22 cellular contexts compared by ENCODE assay signal in the genomic region with DNA sequence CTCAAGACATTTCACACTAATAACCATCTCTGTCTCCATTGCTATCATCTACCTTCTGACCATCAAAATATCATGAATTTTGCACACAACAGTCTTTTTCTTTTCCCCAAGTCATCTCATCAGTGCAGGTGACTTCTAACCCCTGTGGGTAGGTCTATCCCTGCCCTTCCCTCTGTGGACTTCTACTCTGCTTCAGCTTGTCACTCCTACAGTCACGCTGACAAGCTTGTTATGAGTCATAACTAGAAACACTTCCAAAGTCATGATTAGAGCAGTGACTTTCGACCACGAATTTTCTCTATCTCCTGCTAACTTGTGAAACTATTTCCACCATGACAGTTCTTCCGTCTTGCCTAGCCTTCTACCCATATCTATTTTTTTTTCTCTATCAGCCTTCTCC.
"Had no signal": no experiment of that assay in that cellular context is flagged by ENCODE, and none has a peak within 500 bp of the region (broad histone marks: within the 10 kb centered on the region; RNA-seq: fewer than 3 reads in every experiment).

No MANE protein-coding gene starts in this region.

- H3K4me3 Mint-ChIP-seq: activated CD8-positive, alpha-beta T cell treated with anti-CD3 and anti-CD28 coated beads, Interleukin-2, amount 10 ng/mL, durations not matched to agents 7 days and 5 days; activated naive CD4-positive, alpha-beta T cell treated with anti-CD3 and anti-CD28 coated beads, Interleukin-2, amount 50 U/mL, for 24 hours; activated T-helper 1 cell treated with anti-CD3 and anti-CD28 coated beads, Interleukin-12 subunit alpha, Interleukin-12 subunit beta, Interleukin-2, Interleukin-4 antibody, amounts not matched to agents 30 ng/mL and 10 ng/mL and 1 ng/mL, durations not matched to agents 14 hours and 24 hours and 36 hours; natural killer cell; stimulated activated naive CD8-positive, alpha-beta T cell treated with anti-CD3 and anti-CD28 coated beads, Interleukin-15, Interleukin-2, amounts not matched to agents 100 ng/mL and 50 ng/mL, for 24 hours; T-helper 2 cell treated with Interferon-gamma antibody and Interleukin-4, amounts not matched to agents 5 μg/mL and 100 μg/mL, for 36 hours had no signal

- H3K36me3 Mint-ChIP-seq: activated naive CD4-positive, alpha-beta T cell treated with anti-CD3 and anti-CD28 coated beads, Interleukin-2, amount 50 U/mL, for 24 hours; natural killer cell had no signal

- H3K27ac Mint-ChIP-seq: activated CD8-positive, alpha-beta T cell treated with anti-CD3 and anti-CD28 coated beads, Interleukin-2, amount 10 ng/mL, durations not matched to agents 7 days and 5 days; activated naive CD4-positive, alpha-beta T cell treated with anti-CD3 and anti-CD28 coated beads, Interleukin-2, amount 50 U/mL, for 24 hours; activated T-helper 1 cell treated with anti-CD3 and anti-CD28 coated beads, Interleukin-12 subunit alpha, Interleukin-12 subunit beta, Interleukin-2, Interleukin-4 antibody, amounts not matched to agents 30 ng/mL and 10 ng/mL and 1 ng/mL, durations not matched to agents 14 hours and 24 hours and 36 hours; natural killer cell; stimulated activated naive CD8-positive, alpha-beta T cell treated with anti-CD3 and anti-CD28 coated beads, Interleukin-15, Interleukin-2, amounts not matched to agents 100 ng/mL and 50 ng/mL, for 24 hours; T-helper 2 cell treated with Interferon-gamma antibody and Interleukin-4, amounts not matched to agents 5 μg/mL and 100 μg/mL, for 36 hours had no signal

- DNase-seq: activated CD4-positive, alpha-beta T cell treated with anti-CD3 and anti-CD28 coated beads, Interleukin-2, amount 50 U/mL, for 1 hour; activated CD4-positive, CD25-positive, alpha-beta regulatory T cell treated with anti-CD3 and anti-CD28 coated beads, Interleukin-2, amount 50 U/mL, for 72 hours; activated CD8-positive, alpha-beta T cell treated with anti-CD3 and anti-CD28 coated beads, Interleukin-2, amount 10 ng/mL, durations not matched to agents 7 days and 5 days; activated gamma-delta T cell treated with Interleukin-2 at 50 U/mL for 16 hours; anterior cingulate cortex; body of pancreas; caudate nucleus; effector memory CD4-positive, alpha-beta T cell; head of caudate nucleus; left cardiac atrium; midbrain; natural killer cell; ovary; stimulated activated CD4-positive, alpha-beta T cell treated with anti-CD3 and anti-CD28 coated beads, Interleukin-12 subunit alpha, Interleukin-12 subunit beta, amount 100 ng/mL, for 4 hours; stimulated activated CD4-positive, alpha-beta T cell treated with anti-CD3 and anti-CD28 coated beads, Interleukin-4, amount 100 ng/mL, for 4 hours; uterus; WERI-Rb-1 had no signal

- H3K4me1 Mint-ChIP-seq: activated naive CD4-positive, alpha-beta T cell treated with anti-CD3 and anti-CD28 coated beads, Interleukin-2, amount 50 U/mL, for 24 hours; natural killer cell had no signal

- ATAC-seq: activated CD8-positive, alpha-beta T cell treated with anti-CD3 and anti-CD28 coated beads, Interleukin-2, amount 10 ng/mL, durations not matched to agents 7 days and 5 days; body of pancreas; gastroesophageal sphincter; left cardiac atrium; natural killer cell had no signal

- H3K9me3 Mint-ChIP-seq: activated naive CD4-positive, alpha-beta T cell treated with anti-CD3 and anti-CD28 coated beads, Interleukin-2, amount 50 U/mL, for 24 hours; activated T-helper 1 cell treated with anti-CD3 and anti-CD28 coated beads, Interleukin-12 subunit alpha, Interleukin-12 subunit beta, Interleukin-2, Interleukin-4 antibody, amounts not matched to agents 30 ng/mL and 10 ng/mL and 1 ng/mL, durations not matched to agents 14 hours and 24 hours and 36 hours; stimulated activated naive CD8-positive, alpha-beta T cell treated with anti-CD3 and anti-CD28 coated beads, Interleukin-15, Interleukin-2, amounts not matched to agents 100 ng/mL and 50 ng/mL, for 24 hours; T-helper 2 cell treated with Interferon-gamma antibody and Interleukin-4, amounts not matched to agents 5 μg/mL and 100 μg/mL, for 36 hours had no signal
